Comparison of ENCODE assay signal across 18 cellular contexts in genomic region chr5:34582364-34582763, GRCh38.
DNase-seq lines count a peak whose midpoint lies in the region; ATAC-seq and TF ChIP-seq lines count a peak whose summit lies in the region.
"Had no signal": no experiment of that assay in that cellular context is flagged by ENCODE, and none has a peak within 500 bp of the region (broad histone marks: within the 10 kb centered on the region; RNA-seq: fewer than 3 reads in every experiment).

No MANE protein-coding gene starts in this region.

- H3K4me3 ChIP-seq in WERI-Rb-1 (ENCODE audit: low read depth, low read length), result no peak overlapping the region
- H3K4me3 ChIP-seq in MG63, result no peak overlapping the region
- H3K4me3 ChIP-seq: suprapubic skin had no signal

- ATAC-seq in HG02885 (IDR thresholded peaks at IDR 0.05; ENCODE audit: poor library complexity, unreplicated experiment) (peak; percentile 41), HG02610 (IDR thresholded peaks at IDR 0.05; ENCODE audit: unreplicated experiment) (no peak)
- ATAC-seq: activated CD8-positive, alpha-beta T cell treated with anti-CD3 and anti-CD28 coated beads, Interleukin-2, amount 10 ng/mL, durations not matched to agents 7 days and 5 days; Panc1 had no signal

- DNase-seq in DMS 273 treated with DMSO at 0.1 percent for 48 hours (lab: John Stamatoyannopoulos, UW) (peak; percentile 31), WERI-Rb-1 (peak; percentile 66), iPS-NIHi7 (ENCODE audit: extremely low spot score) (peak; percentile 45), MG63 (no peak), cardiac septum (ENCODE audit: low spot score) (no peak), HuH-7.5 (ENCODE audit: low spot score) (no peak)
- DNase-seq: activated CD8-positive, alpha-beta T cell treated with anti-CD3 and anti-CD28 coated beads, Interleukin-2, amount 10 ng/mL, durations not matched to agents 7 days and 5 days; activated naive CD8-positive, alpha-beta T cell treated with anti-CD3 and anti-CD28 coated beads, Interleukin-2, amount 10 ng/mL, durations not matched to agents 7 days and 5 days; AML-193; effector CD4-positive, alpha-beta T cell; GDM1; NCI-H1092 treated with DMSO at 0.1 percent for 48 hours; nucleus accumbens; stimulated activated CD4-positive, alpha-beta T cell treated with anti-CD3 and anti-CD28 coated beads, Interleukin-4, amount 100 ng/mL, for 4 hours had no signal

- intact Hi-C loops in cardiac septum (cut with DNase I), result no loop called here

- peaks cover 13% of the 10 kb centered on the region for H3K9me3 ChIP-seq in WERI-Rb-1 (ENCODE audit: severe bottlenecking)
- H3K9me3 ChIP-seq in MG63, result no peaks in the 10 kb centered on the region
- H3K9me3 ChIP-seq: suprapubic skin had no signal

- no peak overlapping the region for H3K27ac ChIP-seq in WERI-Rb-1

- no peaks in the 10 kb centered on the region for H3K36me3 ChIP-seq in WERI-Rb-1
- H3K36me3 ChIP-seq in MG63, result no peaks in the 10 kb centered on the region
- H3K36me3 ChIP-seq: suprapubic skin had no signal

- no peaks in the 10 kb centered on the region for H3K27me3 ChIP-seq in WERI-Rb-1 (ENCODE audit: insufficient read depth, low read depth, severe bottlenecking)
- no peaks in the 10 kb centered on the region for H3K27me3 ChIP-seq in MG63
- H3K27me3 ChIP-seq: suprapubic skin had no signal

- peak; percentile 41; the same call in 1 of the 2 replicates for TF ChIP-seq CTCF in WERI-Rb-1 (IDR thresholded peaks at IDR 0.05; ENCODE audit: low read depth, low read length)

Comparison
In these comparisons a context has a peak if more than half of its experiments do, and no peak if none do; other contexts are left out.
1. DNase-seq: peak in DMS 273 treated with DMSO at 0.1 percent for 48 hours (single experiment), WERI-Rb-1 (single experiment) and iPS-NIHi7 (single experiment); none in MG63 (single experiment), cardiac septum (single experiment) and HuH-7.5 (single experiment).